ENCODE assay signal across 29 cellular contexts in the genomic region with DNA sequence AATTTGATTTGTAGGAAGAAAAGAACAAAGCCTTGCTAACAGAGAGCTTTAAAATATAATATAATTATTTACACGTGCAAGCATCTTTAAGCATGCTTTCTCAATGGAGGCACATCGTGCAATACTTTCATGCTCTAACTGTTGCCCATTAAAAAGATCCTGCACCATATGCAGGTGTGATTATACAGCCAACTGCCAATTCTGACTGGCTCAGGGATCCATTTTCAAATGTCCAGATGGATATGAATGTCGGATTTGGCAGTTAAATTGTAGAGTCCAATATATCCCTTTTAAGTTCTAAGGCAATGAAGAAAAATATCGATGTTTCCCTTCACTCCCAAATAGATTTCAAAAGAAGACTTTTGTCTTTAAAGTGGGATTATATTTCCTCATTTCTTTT.
"Had no signal": no experiment of that assay in that cellular context is flagged by ENCODE, and none has a peak within 500 bp of the region (broad histone marks: within the 10 kb centered on the region; RNA-seq: fewer than 3 reads in every experiment).

No MANE protein-coding gene starts in this region.

- H3K9me3 ChIP-seq: ascending aorta, breast epithelium, esophagus muscularis mucosa, gastrocnemius medialis had no signal

- H3K27ac ChIP-seq: ascending aorta, breast epithelium, cardiac muscle cell, esophagus muscularis mucosa, foreskin keratinocyte, gastrocnemius medialis, heart left ventricle had no signal

- ATAC-seq: activated naive CD4-positive, alpha-beta T cell treated with anti-CD3 and anti-CD28 coated beads, Interleukin-2, amount 50 U/mL, for 72 hours; activated T-cell treated with anti-CD3 and anti-CD28 coated beads, Interleukin-2, amount 50 U/mL, for 72 hours; effector memory CD8-positive, alpha-beta T cell; foreskin keratinocyte; gastrocnemius medialis; heart left ventricle had no signal

- H3K4me3 ChIP-seq: ascending aorta, breast epithelium, cardiac muscle cell, esophagus muscularis mucosa, gastrocnemius medialis, heart left ventricle had no signal

- DNase-seq: activated CD4-positive, alpha-beta memory T cell treated with anti-CD3 and anti-CD28 coated beads, Interleukin-2, amount 10 ng/mL, durations not matched to agents 7 days and 5 days; activated CD4-positive, alpha-beta T cell treated with anti-CD3 and anti-CD28 coated beads for 1 hour; activated CD4-positive, alpha-beta T cell treated with anti-CD3 and anti-CD28 coated beads for 4 hours; activated CD4-positive, alpha-beta T cell treated with anti-CD3 and anti-CD28 coated beads, Interleukin-2, amount 10 ng/mL, durations not matched to agents 7 days and 5 days; activated CD4-positive, alpha-beta T cell treated with anti-CD3 and anti-CD28 coated beads, Interleukin-2, amount 50 U/mL, for 4 hours; activated CD8-positive, alpha-beta memory T cell treated with anti-CD3 and anti-CD28 coated beads, Interleukin-2, amount 50 U/mL, for 48 hours; activated gamma-delta T cell; activated naive CD4-positive, alpha-beta T cell; activated naive CD4-positive, alpha-beta T cell treated with anti-CD3 and anti-CD28 coated beads, Interleukin-2, amount 10 ng/mL, durations not matched to agents 7 days and 5 days; activated naive CD8-positive, alpha-beta T cell treated with anti-CD3 and anti-CD28 coated beads, Interleukin-2, amount 10 ng/mL, durations not matched to agents 7 days and 5 days; activated T-cell treated with anti-CD3 and anti-CD28 coated beads for 4 hours; activated T-cell treated with anti-CD3 and anti-CD28 coated beads, Interleukin-2, amount 50 U/mL, for 24 hours; activated T-cell treated with anti-CD3 and anti-CD28 coated beads, Interleukin-2, amount 50 U/mL, for 72 hours; central memory CD4-positive, alpha-beta T cell; cortex of kidney; dermis blood vessel endothelial cell; effector CD4-positive, alpha-beta T cell; effector memory CD8-positive, alpha-beta T cell; erythroblast; foreskin keratinocyte; gastrocnemius medialis; glutamatergic neuron; heart left ventricle; T-helper 2 cell had no signal

- H3K36me3 ChIP-seq: ascending aorta, breast epithelium, cardiac muscle cell, esophagus muscularis mucosa, gastrocnemius medialis, heart left ventricle had no signal

- H3K4me1 ChIP-seq: ascending aorta, breast epithelium, esophagus muscularis mucosa, foreskin keratinocyte, gastrocnemius medialis, heart left ventricle had no signal

- H3K27me3 ChIP-seq: ascending aorta, breast epithelium, cardiac muscle cell, esophagus muscularis mucosa, foreskin keratinocyte, gastrocnemius medialis, heart left ventricle had no signal
